In the genomic region with DNA sequence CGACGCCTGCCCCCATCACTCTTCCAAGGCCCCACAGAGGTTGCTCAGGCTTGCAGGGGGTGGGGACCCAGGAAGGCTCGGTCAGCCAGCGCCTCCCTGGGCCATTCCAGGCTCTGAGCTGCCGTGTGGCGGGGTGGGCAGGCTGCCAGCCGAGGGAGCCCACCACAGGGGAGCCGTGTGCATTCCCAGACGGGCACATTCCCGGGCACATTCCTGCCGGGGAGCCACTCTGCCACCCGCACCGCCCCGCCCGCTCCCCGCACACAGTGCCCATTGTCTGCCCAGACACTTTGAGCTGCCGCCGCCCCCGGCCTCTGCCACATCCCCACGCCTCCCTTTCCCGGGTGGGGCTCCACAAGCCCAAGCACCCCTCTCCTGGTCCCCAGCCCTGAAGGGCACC, we compare ENCODE assay signal across 10 cellular contexts. TPM values are rescaled to one million over a fixed set of nuclear protein-coding genes. Genes with fewer than 3 reads are reported as not detected.
DNase-seq lines count a peak whose midpoint lies in the region; ATAC-seq and TF ChIP-seq lines count a peak whose summit lies in the region.
"Had no signal": no experiment of that assay in that cellular context is flagged by ENCODE, and none has a peak within 500 bp of the region (broad histone marks: within the 10 kb centered on the region; RNA-seq: fewer than 3 reads in every experiment).

No MANE protein-coding gene starts in this region.

- H3K36me3 ChIP-seq in hepatocyte (replicated peaks; ENCODE audit: insufficient read depth, low read depth), result no peaks in the 10 kb centered on the region

- no peak overlapping the region for H3K4me3 ChIP-seq in hepatocyte

- no peak for DNase-seq in CD14-positive monocyte (ENCODE audit: low spot score)
- DNase-seq in hepatocyte (ENCODE audit: low spot score), result no peak
- DNase-seq in sciatic nerve (ENCODE audit: low spot score), result no peak
- DNase-seq in activated CD4-positive, alpha-beta T cell treated with anti-CD3 and anti-CD28 coated beads, Interleukin-2, amount 50 U/mL, for 4 hours, result no peak
- DNase-seq in occipital lobe (lab: John Stamatoyannopoulos, UW), result no peak
- DNase-seq in activated T-cell treated with anti-CD3 and anti-CD28 coated beads for 4 hours, result no peak
- DNase-seq in stimulated activated naive CD8-positive, alpha-beta T cell treated with anti-CD3 and anti-CD28 coated beads, Interleukin-15, Interleukin-2, amounts not matched to agents 100 U/mL and 50 U/mL, for 24 hours, result no peak
- DNase-seq: activated CD4-positive, alpha-beta T cell treated with anti-CD3 and anti-CD28 coated beads, Interleukin-2, amount 50 U/mL, for 1 hour; naive thymus-derived CD4-positive, alpha-beta T cell had no signal

- peaks cover 0 to 2% (median 0%) of the 10 kb centered on the region in 7 donors for H3K9me3 Mint-ChIP-seq in CD14-positive monocyte

- TF ChIP-seq CTCF in CD14-positive monocyte (IDR thresholded peaks at IDR 0.05), result no peak
- TF ChIP-seq CTCF in hepatocyte (IDR thresholded peaks at IDR 0.05; ENCODE audit: poor library complexity), result no peak

- peaks cover 0 to 9% (median 4%) of the 10 kb centered on the region in 3 donors for H3K27me3 Mint-ChIP-seq in CD14-positive monocyte (ENCODE audit: low read depth in 3 of 3)

- intact Hi-C loops in CD14-positive monocyte (cut with micrococcal nuclease) (no loop called here), sciatic nerve (cut with DNase I) (no loop called here)

- H3K4me2 ChIP-seq in hepatocyte, result no peak overlapping the region

- no peak overlapping the region for H2AFZ ChIP-seq in hepatocyte

- H3K27me3 ChIP-seq in hepatocyte, result no peaks in the 10 kb centered on the region

- peak; percentile 8 for ATAC-seq in sciatic nerve
- no peak for ATAC-seq in stimulated activated naive CD8-positive, alpha-beta T cell treated with anti-CD3 and anti-CD28 coated beads, Interleukin-15, Interleukin-2, amounts not matched to agents 100 U/mL and 50 U/mL, for 24 hours

- H3K4me3 Mint-ChIP-seq in CD14-positive monocyte, result no peak overlapping the region
- H3K4me3 Mint-ChIP-seq: naive thymus-derived CD4-positive, alpha-beta T cell had no signal

- no peaks in the 10 kb centered on the region for H3K9me3 ChIP-seq in hepatocyte (ENCODE audit: low read depth)

- peaks cover 21% of the 10 kb centered on the region for H3K4me1 ChIP-seq in hepatocyte (ENCODE audit: insufficient read depth)

- H4K20me1 ChIP-seq in hepatocyte (ENCODE audit: insufficient read depth, poor library complexity, severe bottlenecking), result no peaks in the 10 kb centered on the region

- H3K79me2 ChIP-seq in hepatocyte, result no peaks in the 10 kb centered on the region

- H3K9me2 ChIP-seq in hepatocyte (replicated peaks; ENCODE audit: insufficient read depth), result no peaks in the 10 kb centered on the region

- peak overlapping the region; percentile 95 to 99 (median 96) for H3K27ac Mint-ChIP-seq in CD14-positive monocyte
- H3K27ac Mint-ChIP-seq: naive thymus-derived CD4-positive, alpha-beta T cell had no signal

- peaks cover 0 to 2% of the 10 kb centered on the region in 2 donors for H3K36me3 Mint-ChIP-seq in CD14-positive monocyte
- H3K36me3 Mint-ChIP-seq: naive thymus-derived CD4-positive, alpha-beta T cell had no signal

- H3K4me1 Mint-ChIP-seq in CD14-positive monocyte, result peaks cover 54% of the 10 kb centered on the region

- H3K27ac ChIP-seq in adipose tissue (ENCODE audit: low read depth, low read length) (peak overlapping the region; percentile 51), hepatocyte (peak overlapping the region; percentile 56)

- WGBS in adipose tissue, 3 donors, result 68 to 81% (median 72%) methylated on average over 10 to 21 of the region's 21 CpGs
- 91% methylated on average over 15 of the region's 21 CpGs for WGBS in hepatocyte (ENCODE audit: low lambda C conversion rate, missing lambda C conversion rate)

RNA-seq across cellular contexts. Expression of a gene that starts 27.4 kb away (rescaled TPM):
- polyA plus RNA-seq in CD14-positive monocyte, result 100 to 1,000 TPM; 604 to 698 TPM
- polyA plus RNA-seq in adipose tissue, result 1,000 to 10,000 TPM; 3,176 to 4,324 (median 3,855) TPM
- 2,461 and 2,819 TPM in 2 replicates for total RNA-seq in hepatocyte
- polyA plus RNA-seq in hepatocyte, result 1,044 and 1,068 TPM in 2 replicates
- total RNA-seq in sciatic nerve, result 1,341 TPM
- total RNA-seq in occipital lobe, result 1,406 TPM

RNA-seq across cellular contexts. Expression of a gene that starts 47.2 kb away (rescaled TPM):
- not detected for polyA plus RNA-seq in CD14-positive monocyte
- 10 to 100 TPM in 2 of 3 donors, 1 to 10 TPM in 1; 5.4 to 23.5 (median 18.0) TPM for polyA plus RNA-seq in adipose tissue
- 3.9 and 4.3 TPM in 2 replicates for total RNA-seq in hepatocyte
- 2.5 and 4.1 TPM in 2 replicates for polyA plus RNA-seq in hepatocyte
- 24.2 TPM for total RNA-seq in sciatic nerve
- 2.5 TPM for total RNA-seq in occipital lobe

RNA-seq across cellular contexts. Expression of a gene that starts 57.8 kb away (rescaled TPM):
- 10 to 100 TPM; 18.0 to 39.6 TPM for polyA plus RNA-seq in CD14-positive monocyte
- 10 to 100 TPM in 2 of 3 donors, 1 to 10 TPM in 1; 7.9 to 13.0 (median 12.6) TPM for polyA plus RNA-seq in adipose tissue
- total RNA-seq in hepatocyte, result 15.8 and 23.1 TPM in 2 replicates
- polyA plus RNA-seq in hepatocyte, result 58.8 and 92.7 TPM in 2 replicates
- total RNA-seq in sciatic nerve, result 52.9 TPM
- 63.9 TPM for total RNA-seq in occipital lobe
